Comparison of ENCODE assay signal across 18 cellular contexts in the genomic region with DNA sequence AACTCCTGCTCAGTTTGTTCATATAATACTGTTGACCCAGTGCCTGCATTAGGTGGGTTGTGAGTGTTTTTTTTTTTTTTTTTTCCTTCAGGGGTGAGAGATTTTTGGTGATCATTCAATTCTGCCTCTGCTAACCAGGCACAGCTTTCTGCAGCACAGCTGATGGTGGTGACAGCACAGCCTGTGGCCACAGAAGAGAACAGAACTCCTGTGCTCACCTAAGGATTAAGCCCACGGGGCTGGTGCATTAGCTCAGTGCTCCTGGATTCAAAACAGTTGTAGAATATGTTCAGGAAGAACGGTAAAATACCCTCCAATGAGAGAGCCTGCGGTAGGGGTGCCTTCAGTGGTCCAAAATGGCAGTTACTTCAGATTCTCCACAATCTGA. TPM values are rescaled to one million over a fixed set of nuclear protein-coding genes. Genes with fewer than 3 reads are reported as not detected.
"Had no signal": no experiment of that assay in that cellular context is flagged by ENCODE, and none has a peak within 500 bp of the region (broad histone marks: within the 10 kb centered on the region; RNA-seq: fewer than 3 reads in every experiment).

No MANE protein-coding gene starts in this region.

- H3K27me3 Mint-ChIP-seq: activated CD4-positive, alpha-beta memory T cell treated with anti-CD3 and anti-CD28 coated beads, Interleukin-2, amount 10 ng/mL, durations not matched to agents 7 days and 5 days; activated CD8-positive, alpha-beta memory T cell treated with anti-CD3 and anti-CD28 coated beads, Interleukin-2, amount 10 ng/mL, durations not matched to agents 7 days and 5 days; activated naive CD8-positive, alpha-beta T cell treated with anti-CD3 and anti-CD28 coated beads, Interleukin-2, amount 10 ng/mL, durations not matched to agents 7 days and 5 days had no signal

- H3K27me3 ChIP-seq: cardiac muscle cell, foreskin keratinocyte, heart left ventricle, tibial nerve, uterus had no signal

- H3K9me3 Mint-ChIP-seq: activated CD4-positive, alpha-beta memory T cell treated with anti-CD3 and anti-CD28 coated beads, Interleukin-2, amount 10 ng/mL, durations not matched to agents 7 days and 5 days; activated naive CD8-positive, alpha-beta T cell treated with anti-CD3 and anti-CD28 coated beads, Interleukin-2, amount 10 ng/mL, durations not matched to agents 7 days and 5 days; naive thymus-derived CD8-positive, alpha-beta T cell; T-helper 1 cell treated with Interleukin-12 subunit alpha and Interleukin-12 subunit beta and Interleukin-4 antibody, amounts not matched to agents 30 μg/mL and 1 μg/mL, for 36 hours had no signal

- H3K4me1 ChIP-seq: uterus had no signal

- H3K4me3 Mint-ChIP-seq: activated CD4-positive, alpha-beta memory T cell treated with anti-CD3 and anti-CD28 coated beads, Interleukin-2, amount 10 ng/mL, durations not matched to agents 7 days and 5 days; activated CD8-positive, alpha-beta memory T cell treated with anti-CD3 and anti-CD28 coated beads, Interleukin-2, amount 10 ng/mL, durations not matched to agents 7 days and 5 days; activated naive CD8-positive, alpha-beta T cell treated with anti-CD3 and anti-CD28 coated beads, Interleukin-2, amount 10 ng/mL, durations not matched to agents 7 days and 5 days; naive thymus-derived CD8-positive, alpha-beta T cell; T-helper 1 cell treated with Interleukin-12 subunit alpha and Interleukin-12 subunit beta and Interleukin-4 antibody, amounts not matched to agents 30 μg/mL and 1 μg/mL, for 36 hours had no signal

- H3K27ac Mint-ChIP-seq: activated CD4-positive, alpha-beta memory T cell treated with anti-CD3 and anti-CD28 coated beads, Interleukin-2, amount 10 ng/mL, durations not matched to agents 7 days and 5 days; activated CD8-positive, alpha-beta memory T cell treated with anti-CD3 and anti-CD28 coated beads, Interleukin-2, amount 10 ng/mL, durations not matched to agents 7 days and 5 days; activated naive CD8-positive, alpha-beta T cell treated with anti-CD3 and anti-CD28 coated beads, Interleukin-2, amount 10 ng/mL, durations not matched to agents 7 days and 5 days; naive thymus-derived CD8-positive, alpha-beta T cell; T-helper 1 cell treated with Interleukin-12 subunit alpha and Interleukin-12 subunit beta and Interleukin-4 antibody, amounts not matched to agents 30 μg/mL and 1 μg/mL, for 36 hours had no signal

- H3K4me3 ChIP-seq: cardiac muscle cell, heart left ventricle, tibial nerve, uterus had no signal

- H3K36me3 ChIP-seq: cardiac muscle cell, tibial nerve, uterus had no signal

- DNase-seq: activated CD4-positive, alpha-beta memory T cell treated with anti-CD3 and anti-CD28 coated beads, Interleukin-2, amount 10 ng/mL, durations not matched to agents 7 days and 5 days; activated CD4-positive, alpha-beta T cell treated with anti-CD3 and anti-CD28 coated beads for 4 hours; activated CD8-positive, alpha-beta memory T cell treated with anti-CD3 and anti-CD28 coated beads, Interleukin-2, amount 10 ng/mL, durations not matched to agents 7 days and 5 days; activated naive CD4-positive, alpha-beta T cell; activated naive CD8-positive, alpha-beta T cell treated with anti-CD3 and anti-CD28 coated beads, Interleukin-2, amount 10 ng/mL, durations not matched to agents 7 days and 5 days; amygdala; dermis blood vessel endothelial cell; effector memory CD4-positive, alpha-beta T cell; foreskin keratinocyte; heart left ventricle; left ventricle myocardium superior; naive thymus-derived CD8-positive, alpha-beta T cell; stimulated activated naive CD8-positive, alpha-beta T cell treated with anti-CD3 and anti-CD28 coated beads, Interleukin-15, Interleukin-2, amounts not matched to agents 100 U/mL and 50 U/mL, for 24 hours; substantia nigra; uterus had no signal

- H3K4me1 Mint-ChIP-seq: activated naive CD8-positive, alpha-beta T cell treated with anti-CD3 and anti-CD28 coated beads, Interleukin-2, amount 10 ng/mL, durations not matched to agents 7 days and 5 days had no signal

- H3K27ac ChIP-seq: cardiac muscle cell, foreskin keratinocyte, heart left ventricle, tibial nerve, uterus had no signal

- H3K9me3 ChIP-seq: heart left ventricle, tibial nerve, uterus had no signal

- ATAC-seq: activated CD8-positive, alpha-beta memory T cell treated with anti-CD3 and anti-CD28 coated beads, Interleukin-2, amount 10 ng/mL, durations not matched to agents 7 days and 5 days; foreskin keratinocyte; left ventricle myocardium superior; naive thymus-derived CD8-positive, alpha-beta T cell; stimulated activated naive CD8-positive, alpha-beta T cell treated with anti-CD3 and anti-CD28 coated beads, Interleukin-15, Interleukin-2, amounts not matched to agents 100 U/mL and 50 U/mL, for 24 hours had no signal

RNA-seq across cellular contexts. Expression of a gene that starts 42.2 kb away (rescaled TPM):
- total RNA-seq: activated CD4-positive, alpha-beta memory T cell treated with anti-CD3 and anti-CD28 coated beads, Interleukin-2, amount 10 ng/mL, durations not matched to agents 7 days and 5 days; activated CD8-positive, alpha-beta memory T cell treated with anti-CD3 and anti-CD28 coated beads, Interleukin-2, amount 10 ng/mL, durations not matched to agents 7 days and 5 days; activated naive CD8-positive, alpha-beta T cell treated with anti-CD3 and anti-CD28 coated beads, Interleukin-2, amount 10 ng/mL, durations not matched to agents 7 days and 5 days; naive thymus-derived CD8-positive, alpha-beta T cell had no signal
